1 cellular context compared by ENCODE assay signal in the genomic region with DNA sequence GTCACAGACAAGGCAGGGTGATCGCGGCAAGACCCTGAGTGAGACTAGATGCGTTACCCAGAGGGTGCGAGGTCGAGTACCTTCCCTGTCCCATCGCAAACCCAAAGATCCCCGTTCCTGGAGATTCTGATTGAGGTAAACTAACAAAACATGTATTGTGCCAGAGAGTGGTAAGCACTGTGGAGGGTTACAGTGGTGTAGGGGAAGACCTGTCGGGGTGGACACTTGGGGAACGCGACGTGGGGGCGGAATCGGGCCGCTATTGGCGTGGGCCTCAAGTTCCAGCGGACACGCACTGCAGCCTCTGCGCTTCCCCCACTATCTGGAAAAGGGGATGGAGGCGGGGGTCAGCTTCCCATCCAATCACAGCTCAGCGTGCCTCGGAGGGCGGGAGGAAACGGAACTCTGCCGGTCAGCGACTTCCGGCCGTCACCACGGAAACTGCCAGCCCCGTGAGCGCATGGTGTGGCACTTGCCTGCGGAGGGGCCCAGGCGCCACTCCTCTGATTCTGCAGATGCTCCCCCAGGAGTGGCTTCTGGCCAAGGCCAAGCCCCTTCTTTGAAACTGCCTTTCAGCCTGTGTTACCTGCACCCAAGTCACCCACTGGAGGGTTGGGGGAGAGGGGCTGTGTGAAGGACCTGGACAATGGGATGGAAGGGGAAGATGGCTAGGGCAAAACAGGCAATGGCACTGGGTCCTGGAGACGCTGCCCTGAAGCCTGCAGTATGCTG.
TF ChIP-seq lines count a peak whose summit lies in the region.

No MANE protein-coding gene starts in this region.

TF ChIP-seq in K562, 482 proteins besides CTCF, POLR2A, EP300 and RAD21 (continued from another document):
- TF ChIP-seq, protein P1, sequence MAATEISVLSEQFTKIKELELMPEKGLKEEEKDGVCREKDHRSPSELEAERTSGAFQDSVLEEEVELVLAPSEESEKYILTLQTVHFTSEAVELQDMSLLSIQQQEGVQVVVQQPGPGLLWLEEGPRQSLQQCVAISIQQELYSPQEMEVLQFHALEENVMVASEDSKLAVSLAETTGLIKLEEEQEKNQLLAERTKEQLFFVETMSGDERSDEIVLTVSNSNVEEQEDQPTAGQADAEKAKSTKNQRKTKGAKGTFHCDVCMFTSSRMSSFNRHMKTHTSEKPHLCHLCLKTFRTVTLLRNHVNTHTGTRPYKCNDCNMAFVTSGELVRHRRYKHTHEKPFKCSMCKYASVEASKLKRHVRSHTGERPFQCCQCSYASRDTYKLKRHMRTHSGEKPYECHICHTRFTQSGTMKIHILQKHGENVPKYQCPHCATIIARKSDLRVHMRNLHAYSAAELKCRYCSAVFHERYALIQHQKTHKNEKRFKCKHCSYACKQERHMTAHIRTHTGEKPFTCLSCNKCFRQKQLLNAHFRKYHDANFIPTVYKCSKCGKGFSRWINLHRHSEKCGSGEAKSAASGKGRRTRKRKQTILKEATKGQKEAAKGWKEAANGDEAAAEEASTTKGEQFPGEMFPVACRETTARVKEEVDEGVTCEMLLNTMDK (IDR thresholded peaks at IDR 0.05; ENCODE audit: borderline replicate concordance, insufficient read depth, low read depth, low read length, poor library complexity, severe bottlenecking): no peak
- TF ChIP-seq SLC30A9 (CRISPR knock-in tag; IDR thresholded peaks at IDR 0.05): no peak
- TF ChIP-seq PHB (CRISPR knock-in tag; IDR thresholded peaks at IDR 0.05): no peak
- TF ChIP-seq ZNF586 (CRISPR knock-in tag; conservative IDR thresholded peaks at IDR 0.05): no peak
- TF ChIP-seq SRSF1 (IDR thresholded peaks at IDR 0.05; ENCODE audit: low read depth, low read length): no peak
- no peak for TF ChIP-seq ZNF316 (IDR thresholded peaks at IDR 0.05)
- TF ChIP-seq MEIS2 (IDR thresholded peaks at IDR 0.05; ENCODE audit: partially characterized antibody): no peak
- no peak for TF ChIP-seq KAT2B (IDR thresholded peaks at IDR 0.05; ENCODE audit: low read depth, low read length)
- TF ChIP-seq, protein P2, sequence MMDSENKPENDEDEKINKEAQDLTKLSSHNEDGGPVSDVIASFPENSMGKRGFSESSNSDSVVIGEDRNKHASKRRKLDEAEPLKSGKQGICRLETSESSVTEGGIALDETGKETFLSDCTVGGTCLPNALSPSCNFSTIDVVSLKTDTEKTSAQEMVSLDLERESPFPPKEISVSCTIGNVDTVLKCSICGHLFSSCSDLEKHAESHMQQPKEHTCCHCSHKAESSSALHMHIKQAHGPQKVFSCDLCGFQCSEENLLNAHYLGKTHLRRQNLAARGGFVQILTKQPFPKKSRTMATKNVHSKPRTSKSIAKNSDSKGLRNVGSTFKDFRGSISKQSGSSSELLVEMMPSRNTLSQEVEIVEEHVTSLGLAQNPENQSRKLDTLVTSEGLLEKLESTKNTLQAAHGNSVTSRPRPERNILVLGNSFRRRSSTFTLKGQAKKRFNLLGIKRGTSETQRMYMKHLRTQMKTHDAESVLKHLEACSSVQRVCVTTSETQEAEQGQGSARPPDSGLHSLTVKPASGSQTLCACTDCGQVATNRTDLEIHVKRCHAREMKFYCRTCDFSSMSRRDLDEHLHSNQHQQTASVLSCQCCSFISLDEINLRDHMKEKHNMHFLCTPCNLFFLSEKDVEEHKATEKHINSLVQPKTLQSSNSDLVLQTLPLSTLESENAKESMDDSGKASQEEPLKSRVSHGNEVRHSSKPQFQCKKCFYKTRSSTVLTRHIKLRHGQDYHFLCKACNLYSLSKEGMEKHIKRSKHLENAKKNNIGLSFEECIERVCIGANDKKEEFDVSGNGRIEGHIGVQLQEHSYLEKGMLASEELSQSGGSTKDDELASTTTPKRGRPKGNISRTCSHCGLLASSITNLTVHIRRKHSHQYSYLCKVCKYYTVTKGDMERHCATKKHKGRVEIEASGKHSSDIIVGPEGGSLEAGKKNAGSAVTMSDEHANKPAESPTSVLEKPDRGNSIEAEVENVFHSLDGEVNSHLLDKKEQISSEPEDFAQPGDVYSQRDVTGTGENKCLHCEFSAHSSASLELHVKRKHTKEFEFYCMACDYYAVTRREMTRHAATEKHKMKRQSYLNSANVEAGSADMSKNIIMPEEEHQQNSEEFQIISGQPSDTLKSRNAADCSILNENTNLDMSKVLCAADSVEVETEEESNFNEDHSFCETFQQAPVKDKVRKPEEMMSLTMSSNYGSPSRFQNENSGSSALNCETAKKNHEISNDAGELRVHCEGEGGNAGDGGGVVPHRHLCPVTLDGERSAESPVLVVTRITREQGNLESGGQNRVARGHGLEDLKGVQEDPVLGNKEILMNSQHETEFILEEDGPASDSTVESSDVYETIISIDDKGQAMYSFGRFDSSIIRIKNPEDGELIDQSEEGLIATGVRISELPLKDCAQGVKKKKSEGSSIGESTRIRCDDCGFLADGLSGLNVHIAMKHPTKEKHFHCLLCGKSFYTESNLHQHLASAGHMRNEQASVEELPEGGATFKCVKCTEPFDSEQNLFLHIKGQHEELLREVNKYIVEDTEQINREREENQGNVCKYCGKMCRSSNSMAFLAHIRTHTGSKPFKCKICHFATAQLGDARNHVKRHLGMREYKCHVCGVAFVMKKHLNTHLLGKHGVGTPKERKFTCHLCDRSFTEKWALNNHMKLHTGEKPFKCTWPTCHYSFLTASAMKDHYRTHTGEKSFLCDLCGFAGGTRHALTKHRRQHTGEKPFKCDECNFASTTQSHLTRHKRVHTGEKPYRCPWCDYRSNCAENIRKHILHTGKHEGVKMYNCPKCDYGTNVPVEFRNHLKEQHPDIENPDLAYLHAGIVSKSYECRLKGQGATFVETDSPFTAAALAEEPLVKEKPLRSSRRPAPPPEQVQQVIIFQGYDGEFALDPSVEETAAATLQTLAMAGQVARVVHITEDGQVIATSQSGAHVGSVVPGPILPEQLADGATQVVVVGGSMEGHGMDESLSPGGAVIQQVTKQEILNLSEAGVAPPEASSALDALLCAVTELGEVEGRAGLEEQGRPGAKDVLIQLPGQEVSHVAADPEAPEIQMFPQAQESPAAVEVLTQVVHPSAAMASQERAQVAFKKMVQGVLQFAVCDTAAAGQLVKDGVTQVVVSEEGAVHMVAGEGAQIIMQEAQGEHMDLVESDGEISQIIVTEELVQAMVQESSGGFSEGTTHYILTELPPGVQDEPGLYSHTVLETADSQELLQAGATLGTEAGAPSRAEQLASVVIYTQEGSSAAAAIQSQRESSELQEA (IDR thresholded peaks at IDR 0.05; ENCODE audit: low read depth): peak; percentile 18; the same call in 1 of the 2 replicates
- no peak for TF ChIP-seq NFXL1 (CRISPR knock-in tag; IDR thresholded peaks at IDR 0.05)
- no peak; the same call in 1 of the 2 replicates for TF ChIP-seq ZNF121 (CRISPR knock-in tag; conservative IDR thresholded peaks at IDR 0.05)
- 0 out of 2 replicates have a peak, but pooled peaks have one; percentile 40 for TF ChIP-seq PTBP1 (IDR thresholded peaks at IDR 0.05; ENCODE audit: low read depth, low read length)
- TF ChIP-seq, protein P3, sequence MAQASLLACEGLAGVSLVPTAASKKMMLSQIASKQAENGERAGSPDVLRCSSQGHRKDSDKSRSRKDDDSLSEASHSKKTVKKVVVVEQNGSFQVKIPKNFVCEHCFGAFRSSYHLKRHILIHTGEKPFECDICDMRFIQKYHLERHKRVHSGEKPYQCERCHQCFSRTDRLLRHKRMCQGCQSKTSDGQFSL (CRISPR knock-in tag; IDR thresholded peaks at IDR 0.05): peak; percentile 85; the same call in 1 of the 2 replicates
- TF ChIP-seq, protein P3 (tag; IDR thresholded peaks at IDR 0.05): peak in 1 of 2 experiments; percentile 48; a peak in 1 of 4 replicates
- TF ChIP-seq EZH2 (IDR thresholded peaks at IDR 0.05; ENCODE audit: borderline replicate concordance, low read depth, low read length): no peak
- TF ChIP-seq CEBPG (CRISPR knock-in tag; IDR thresholded peaks at IDR 0.05): no peak
- TF ChIP-seq CEBPG (tag; conservative IDR thresholded peaks at IDR 0.05 in 1 of 2, IDR thresholded peaks at IDR 0.05 in 1 of 2): no peak
- TF ChIP-seq, protein P4, sequence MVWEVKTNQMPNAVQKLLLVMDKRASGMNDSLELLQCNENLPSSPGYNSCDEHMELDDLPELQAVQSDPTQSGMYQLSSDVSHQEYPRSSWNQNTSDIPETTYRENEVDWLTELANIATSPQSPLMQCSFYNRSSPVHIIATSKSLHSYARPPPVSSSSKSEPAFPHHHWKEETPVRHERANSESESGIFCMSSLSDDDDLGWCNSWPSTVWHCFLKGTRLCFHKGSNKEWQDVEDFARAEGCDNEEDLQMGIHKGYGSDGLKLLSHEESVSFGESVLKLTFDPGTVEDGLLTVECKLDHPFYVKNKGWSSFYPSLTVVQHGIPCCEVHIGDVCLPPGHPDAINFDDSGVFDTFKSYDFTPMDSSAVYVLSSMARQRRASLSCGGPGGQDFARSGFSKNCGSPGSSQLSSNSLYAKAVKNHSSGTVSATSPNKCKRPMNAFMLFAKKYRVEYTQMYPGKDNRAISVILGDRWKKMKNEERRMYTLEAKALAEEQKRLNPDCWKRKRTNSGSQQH (CRISPR knock-in tag; IDR thresholded peaks at IDR 0.05): no peak
- TF ChIP-seq ASH1L (IDR thresholded peaks at IDR 0.05; ENCODE audit: borderline replicate concordance, low read depth, partially characterized antibody): no peak
- TF ChIP-seq MTF1 (CRISPR knock-in tag; IDR thresholded peaks at IDR 0.05; ENCODE audit: borderline replicate concordance): no peak
- TF ChIP-seq GTF2E2 (tag; IDR thresholded peaks at IDR 0.05): peak; percentile 97; the same call in 1 of the 2 replicates
- TF ChIP-seq, protein P5, sequence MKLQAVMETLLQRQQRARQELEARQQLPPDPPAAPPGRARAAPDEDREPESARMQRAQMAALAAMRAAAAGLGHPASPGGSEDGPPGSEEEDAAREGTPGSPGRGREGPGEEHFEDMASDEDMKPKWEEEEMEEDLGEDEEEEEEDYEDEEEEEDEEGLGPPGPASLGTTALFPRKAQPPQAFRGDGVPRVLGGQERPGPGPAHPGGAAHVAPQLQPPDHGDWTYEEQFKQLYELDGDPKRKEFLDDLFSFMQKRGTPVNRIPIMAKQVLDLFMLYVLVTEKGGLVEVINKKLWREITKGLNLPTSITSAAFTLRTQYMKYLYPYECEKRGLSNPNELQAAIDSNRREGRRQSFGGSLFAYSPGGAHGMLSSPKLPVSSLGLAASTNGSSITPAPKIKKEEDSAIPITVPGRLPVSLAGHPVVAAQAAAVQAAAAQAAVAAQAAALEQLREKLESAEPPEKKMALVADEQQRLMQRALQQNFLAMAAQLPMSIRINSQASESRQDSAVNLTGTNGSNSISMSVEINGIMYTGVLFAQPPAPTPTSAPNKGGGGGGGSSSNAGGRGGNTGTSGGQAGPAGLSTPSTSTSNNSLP (IDR thresholded peaks at IDR 0.05; ENCODE audit: borderline replicate concordance, low read depth, low read length): no peak
- TF ChIP-seq, protein P6, sequence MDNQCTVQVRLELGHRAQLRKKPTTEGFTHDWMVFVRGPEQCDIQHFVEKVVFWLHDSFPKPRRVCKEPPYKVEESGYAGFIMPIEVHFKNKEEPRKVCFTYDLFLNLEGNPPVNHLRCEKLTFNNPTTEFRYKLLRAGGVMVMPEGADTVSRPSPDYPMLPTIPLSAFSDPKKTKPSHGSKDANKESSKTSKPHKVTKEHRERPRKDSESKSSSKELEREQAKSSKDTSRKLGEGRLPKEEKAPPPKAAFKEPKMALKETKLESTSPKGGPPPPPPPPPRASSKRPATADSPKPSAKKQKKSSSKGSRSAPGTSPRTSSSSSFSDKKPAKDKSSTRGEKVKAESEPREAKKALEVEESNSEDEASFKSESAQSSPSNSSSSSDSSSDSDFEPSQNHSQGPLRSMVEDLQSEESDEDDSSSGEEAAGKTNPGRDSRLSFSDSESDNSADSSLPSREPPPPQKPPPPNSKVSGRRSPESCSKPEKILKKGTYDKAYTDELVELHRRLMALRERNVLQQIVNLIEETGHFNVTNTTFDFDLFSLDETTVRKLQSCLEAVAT (IDR thresholded peaks at IDR 0.05): peak in 1 of 2 experiments; percentile 82; a peak in 2 of 4 replicates
- no peak for TF ChIP-seq ZNF436 (CRISPR knock-in tag; IDR thresholded peaks at IDR 0.05)
- TF ChIP-seq HNRNPLL (IDR thresholded peaks at IDR 0.05; ENCODE audit: low read depth, low read length, poor library complexity, severe bottlenecking): peak; percentile 94
- no peak for TF ChIP-seq SETDB1 (IDR thresholded peaks at IDR 0.05; ENCODE audit: low read length)
- TF ChIP-seq NCOA6 (IDR thresholded peaks at IDR 0.05): no peak
- peak; percentile 61 for TF ChIP-seq HCFC1 (IDR thresholded peaks at IDR 0.05; ENCODE audit: low read depth, low read length)
- TF ChIP-seq, protein P7, sequence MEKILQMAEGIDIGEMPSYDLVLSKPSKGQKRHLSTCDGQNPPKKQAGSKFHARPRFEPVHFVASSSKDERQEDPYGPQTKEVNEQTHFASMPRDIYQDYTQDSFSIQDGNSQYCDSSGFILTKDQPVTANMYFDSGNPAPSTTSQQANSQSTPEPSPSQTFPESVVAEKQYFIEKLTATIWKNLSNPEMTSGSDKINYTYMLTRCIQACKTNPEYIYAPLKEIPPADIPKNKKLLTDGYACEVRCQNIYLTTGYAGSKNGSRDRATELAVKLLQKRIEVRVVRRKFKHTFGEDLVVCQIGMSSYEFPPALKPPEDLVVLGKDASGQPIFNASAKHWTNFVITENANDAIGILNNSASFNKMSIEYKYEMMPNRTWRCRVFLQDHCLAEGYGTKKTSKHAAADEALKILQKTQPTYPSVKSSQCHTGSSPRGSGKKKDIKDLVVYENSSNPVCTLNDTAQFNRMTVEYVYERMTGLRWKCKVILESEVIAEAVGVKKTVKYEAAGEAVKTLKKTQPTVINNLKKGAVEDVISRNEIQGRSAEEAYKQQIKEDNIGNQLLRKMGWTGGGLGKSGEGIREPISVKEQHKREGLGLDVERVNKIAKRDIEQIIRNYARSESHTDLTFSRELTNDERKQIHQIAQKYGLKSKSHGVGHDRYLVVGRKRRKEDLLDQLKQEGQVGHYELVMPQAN (IDR thresholded peaks at IDR 0.05; ENCODE audit: borderline replicate concordance): peak; percentile 77; the same call in 1 of the 2 replicates
- no peak for TF ChIP-seq SMARCA4 (IDR thresholded peaks at IDR 0.05)
